ENCODE assay signal across 16 cellular contexts in the genomic region with DNA sequence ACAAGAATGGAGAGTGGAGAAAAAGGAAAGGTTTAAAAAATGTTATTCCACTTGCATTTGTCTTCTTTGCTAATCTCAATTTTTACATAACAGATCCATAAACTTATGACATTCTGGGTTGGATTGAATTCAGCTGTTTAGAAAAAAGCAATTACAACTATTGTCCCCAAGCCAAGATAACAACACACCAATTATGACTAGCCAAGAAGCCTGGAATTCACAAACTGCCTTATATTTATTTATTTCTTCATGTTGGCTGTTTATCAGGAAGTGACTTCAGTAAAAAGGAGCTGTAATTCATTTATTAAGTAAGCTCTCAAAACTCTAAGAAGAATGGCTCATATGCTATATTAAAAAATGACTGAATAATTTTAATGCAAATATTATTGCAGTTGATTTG.
DNase-seq lines count a peak whose midpoint lies in the region; ATAC-seq and TF ChIP-seq lines count a peak whose summit lies in the region.
"Had no signal": no experiment of that assay in that cellular context is flagged by ENCODE, and none has a peak within 500 bp of the region (broad histone marks: within the 10 kb centered on the region; RNA-seq: fewer than 3 reads in every experiment).

No MANE protein-coding gene starts in this region.

- H3K4me3 ChIP-seq in heart right ventricle (no peak overlapping the region), choroid plexus epithelial cell (ENCODE audit: low read depth, low read length) (no peak overlapping the region), fibroblast of villous mesenchyme (ENCODE audit: low read depth, low read length) (no peak overlapping the region), right lobe of liver (no peak overlapping the region)
- H3K4me3 ChIP-seq: MG63 had no signal

- no peaks in the 10 kb centered on the region for H3K27me3 ChIP-seq in heart right ventricle
- H3K27me3 ChIP-seq in right lobe of liver = no peaks in the 10 kb centered on the region
- H3K27me3 ChIP-seq: MG63 had no signal

- no peak for TF ChIP-seq POLR2A in right lobe of liver (IDR thresholded peaks at IDR 0.05)

- H3K27ac ChIP-seq in heart right ventricle = no peak overlapping the region
- H3K27ac ChIP-seq in right lobe of liver = no peak overlapping the region
- H3K27ac ChIP-seq: C4-2B had no signal

- H3K4me1 ChIP-seq in heart right ventricle = peaks cover 0 to 6% (median 0%) of the 10 kb centered on the region in 9 donors
- no peaks in the 10 kb centered on the region for H3K4me1 ChIP-seq in right lobe of liver

- DNase-seq in Right ventricle myocardium superior (no peak), heart right ventricle (no peak), choroid plexus epithelial cell (ENCODE audit: low read depth) (peak; percentile 15), fibroblast of villous mesenchyme (ENCODE audit: low read depth) (peak; percentile 25), HFFc6 (no peak), right lobe of liver (no peak), NCI-H2171 (lab: John Stamatoyannopoulos, UW) (no peak)
- DNase-seq: GF-D8; MG63; NCI-H1092; NCI-H187; NCI-H345; NK-92 treated with Interleukin-12 subunit alpha and Interleukin-12 subunit beta, amount 100 ng/mL, for 24 hours; SIG-M5 had no signal

- TF ChIP-seq CTCF in heart right ventricle (IDR thresholded peaks at IDR 0.05) (no peak), choroid plexus epithelial cell (conservative IDR thresholded peaks at IDR 0.05; ENCODE audit: low read depth, low read length) (no peak), fibroblast of villous mesenchyme (IDR thresholded peaks at IDR 0.05; ENCODE audit: insufficient read depth, low read depth, low read length) (no peak), HFFc6 (IDR thresholded peaks at IDR 0.05) (no peak), right lobe of liver (IDR thresholded peaks at IDR 0.05) (no peak)

- ATAC-seq in Right ventricle myocardium superior (ENCODE audit: poor library complexity) (peak; percentile 64), heart right ventricle (no peak), right lobe of liver (no peak), GM18519 (IDR thresholded peaks at IDR 0.05; ENCODE audit: low FRiP score, unreplicated experiment) (no peak)

- no peaks in the 10 kb centered on the region for H3K4me1 Mint-ChIP-seq in HFFc6 (ENCODE audit: low read depth)

- H3K36me3 ChIP-seq in heart right ventricle = no peaks in the 10 kb centered on the region
- no peaks in the 10 kb centered on the region for H3K36me3 ChIP-seq in right lobe of liver
- H3K36me3 ChIP-seq: MG63 had no signal

- no peaks in the 10 kb centered on the region for H3K27me3 Mint-ChIP-seq in HFFc6 (ENCODE audit: insufficient read depth)

- no peaks in the 10 kb centered on the region for H3K9me3 Mint-ChIP-seq in HFFc6

- no peak overlapping the region for H3K27ac Mint-ChIP-seq in HFFc6

- H3K4me3 Mint-ChIP-seq in HFFc6 = no peak overlapping the region

- intact Hi-C loops in Right ventricle myocardium superior (cut with DNase I) = no loop called here
- intact Hi-C loops in heart right ventricle (cut with DNase I) = no loop called here
- intact Hi-C loops in right lobe of liver (cut with DNase I) = no loop called here

- H3K36me3 Mint-ChIP-seq in HFFc6 (ENCODE audit: low read depth) = no peaks in the 10 kb centered on the region

- H3K9me3 ChIP-seq in heart right ventricle = peaks cover 0 to 10% (median 0%) of the 10 kb centered on the region in 11 donors
- H3K9me3 ChIP-seq in right lobe of liver = no peaks in the 10 kb centered on the region
- H3K9me3 ChIP-seq: MG63 had no signal

Comparison
In these comparisons a context has a peak if more than half of its experiments do, and no peak if none do; other contexts are left out.
1. DNase-seq: peak in choroid plexus epithelial cell (single experiment) and fibroblast of villous mesenchyme (single experiment); none in Right ventricle myocardium superior (single experiment), heart right ventricle (0 of 2), HFFc6 (single experiment), right lobe of liver (0 of 3) and NCI-H2171 (single experiment).